12 cellular contexts compared by ENCODE assay signal in genomic region chr14:102629700-102630365, GRCh38. TPM values are rescaled to one million over a fixed set of nuclear protein-coding genes. Genes with fewer than 3 reads are reported as not detected.
DNase-seq lines count a peak whose midpoint lies in the region; ATAC-seq, FAIRE-seq and TF ChIP-seq lines count a peak whose summit lies in the region.
"Had no signal": no experiment of that assay in that cellular context is flagged by ENCODE, and none has a peak within 500 bp of the region (broad histone marks: within the 10 kb centered on the region; RNA-seq: fewer than 3 reads in every experiment).

No MANE protein-coding gene starts in this region.

- no peak overlapping the region for H3K4me3 ChIP-seq in HL-60 (replicated peaks; ENCODE audit: insufficient read depth, low read length)
- no peak overlapping the region for H3K4me3 ChIP-seq in PC-9
- H3K4me3 ChIP-seq in right lobe of liver = no peak overlapping the region
- H3K4me3 ChIP-seq in kidney (ENCODE audit: low read length in 2 of 2) = no peak overlapping the region
- H3K4me3 ChIP-seq: SJCRH30 had no signal

- H3K9me3 ChIP-seq in PC-9 (ENCODE audit: insufficient read depth, low read depth) (no peaks in the 10 kb centered on the region), right lobe of liver (no peaks in the 10 kb centered on the region), kidney (ENCODE audit: control insufficient read depth in 1 of 2, low read length in 2 of 2) (no peaks in the 10 kb centered on the region)
- H3K9me3 ChIP-seq: SJCRH30 had no signal

- H3K27me3 ChIP-seq in HL-60 (ENCODE audit: insufficient read depth, poor library complexity, severe bottlenecking) (no peaks in the 10 kb centered on the region), PC-9 (ENCODE audit: insufficient read depth, low read depth) (no peaks in the 10 kb centered on the region), right lobe of liver (no peaks in the 10 kb centered on the region)
- H3K27me3 ChIP-seq: SJCRH30 had no signal

- H3K9ac ChIP-seq in kidney (ENCODE audit: low read length in 2 of 2) = no peak overlapping the region

- H4K20me1 ChIP-seq in PC-9 (ENCODE audit: insufficient read depth) = peaks cover 82% of the 10 kb centered on the region

- H3K4me1 ChIP-seq in PC-9 (replicated peaks; ENCODE audit: insufficient read depth) (peaks cover 14% of the 10 kb centered on the region), right lobe of liver (peaks cover 0 to 7% (median 4%) of the 10 kb centered on the region in 4 donors), kidney (ENCODE audit: control insufficient read depth in 1 of 2, insufficient read depth in 1 of 2, low read depth in 1 of 2, low read length in 2 of 2) (peaks cover 0 to 7% of the 10 kb centered on the region in 2 donors)

- TF ChIP-seq CTCF in HL-60 (IDR thresholded peaks at IDR 0.05; ENCODE audit: insufficient read depth, low read length) (no peak), PC-9 (conservative IDR thresholded peaks at IDR 0.05) (no peak), right lobe of liver (IDR thresholded peaks at IDR 0.05) (no peak), kidney (IDR thresholded peaks at IDR 0.05; ENCODE audit: borderline replicate concordance, extremely low read depth, insufficient read depth) (no peak)

- TF ChIP-seq POLR2A in right lobe of liver (IDR thresholded peaks at IDR 0.05) = no peak

- DNase-seq in AML-193 (lab: John Stamatoyannopoulos, UW) (peak; percentile 48 to 62), HL-60 (ENCODE audit: low read depth in 1 of 2, low spot score in 1 of 2) (peak; percentile 35 to 58), PC-9 (peak in 1 of 2 experiments; percentile 18), right lobe of liver (no peak), NCI-H1092 treated with DMSO at 0.1 percent for 48 hours (lab: John Stamatoyannopoulos, UW) (no peak), middle frontal gyrus (ENCODE audit: extremely low spot score, low spot score) (no peak), kidney (no peak)
- DNase-seq: activated CD4-positive, alpha-beta T cell treated with anti-CD3 and anti-CD28 coated beads for 4 hours; activated naive CD4-positive, alpha-beta T cell treated with Interleukin-2 at 50 U/mL for 16 hours; midbrain had no signal

- POLR2A ChIA-PET in PC-9 (lab: Charles Lee; ENCODE audit: unreplicated experiment) = interaction anchor here (0.6 kb wide), 1 partner anchor 436 kb away, joined by 3 read pairs; no protein-coding TSS in a partner anchor

- H2AFZ ChIP-seq in PC-9 = no peak overlapping the region

- H3K27ac ChIP-seq in HL-60 (replicated peaks) (peak overlapping the region; percentile 43), PC-9 (peak overlapping the region; percentile 8; the same call in 1 of the 2 replicates), right lobe of liver (peak overlapping the region in 2 of 3 donors; percentile 10 to 13), kidney (ENCODE audit: low read depth in 2 of 2, low read length in 2 of 2) (no peak overlapping the region)
- H3K27ac ChIP-seq: SJCRH30 had no signal

- intact Hi-C loops in PC-9 (cut with micrococcal nuclease; ENCODE audit: unreplicated experiment) (no loop called here), right lobe of liver (cut with DNase I) (no loop called here), kidney (cut with DNase I) (no loop called here)

- CTCF ChIA-PET in PC-9 (lab: Charles Lee) = interaction anchor here (2.6 kb wide), 1 partner anchor 35 kb away, joined by 8 read pairs; no protein-coding TSS in a partner anchor

- no TSS peak for BruUV-seq in PC-9 (replicated peaks; lab: Mats Ljungman, UMichigan)

- no peak for FAIRE-seq in kidney (lab: Jason Lieb, UNC)

- H3K36me3 ChIP-seq in PC-9 (ENCODE audit: low read depth) = peaks cover 5% of the 10 kb centered on the region; the same call in 1 of the 2 replicates
- H3K36me3 ChIP-seq in right lobe of liver = no peaks in the 10 kb centered on the region
- no peaks in the 10 kb centered on the region for H3K36me3 ChIP-seq in kidney (ENCODE audit: control insufficient read depth in 1 of 2, insufficient read depth in 2 of 2, low read length in 2 of 2)
- H3K36me3 ChIP-seq: SJCRH30 had no signal

- H3F3A ChIP-seq in PC-9 (ENCODE audit: insufficient read depth, low read depth) = peaks cover 47% of the 10 kb centered on the region; the same call in 1 of the 2 replicates

- H3K9me2 ChIP-seq in PC-9 (ENCODE audit: insufficient read depth) = no peaks in the 10 kb centered on the region

- 79% methylated on average over 4 of the region's 7 CpGs for WGBS in right lobe of liver (ENCODE audit: insufficient coverage, low coverage, low lambda C conversion rate, missing lambda C conversion rate)

- H3K4me2 ChIP-seq in PC-9 = no peak overlapping the region

- peaks cover 95% of the 10 kb centered on the region for H3K79me2 ChIP-seq in PC-9 (ENCODE audit: low read depth)

- ATAC-seq in right lobe of liver = peak in 1 of 4 donors; percentile 6
- no peak for ATAC-seq in HG03139 (IDR thresholded peaks at IDR 0.05; ENCODE audit: unreplicated experiment)

RNA-seq across cellular contexts. Expression of gene RCOR1, which starts 37.4 kb away (rescaled TPM):
- total RNA-seq in PC-9 (2021) (54.2 and 67.2 TPM in 2 replicates), right lobe of liver (10 to 100 TPM in 2 of 6 experiments, 1 to 10 TPM in 4; 7.5 to 14.1 (median 8.7) TPM), kidney (17.9 TPM)
- polyA plus RNA-seq in kidney (ENCODE audit: insufficient read depth, low read depth, low replicate concordance) = 4.9 TPM

Comparison
In these comparisons a context has a peak if more than half of its experiments do, and no peak if none do; other contexts are left out.
1. DNase-seq: peak in AML-193 (2 of 2) and HL-60 (2 of 2); none in right lobe of liver (0 of 3), NCI-H1092 treated with DMSO at 0.1 percent for 48 hours (single experiment), middle frontal gyrus (single experiment) and kidney (single experiment).
2. H3K27ac ChIP-seq: peak in HL-60 (single experiment), PC-9 (single experiment) and right lobe of liver (2 of 3); none in kidney (0 of 2).